8 cellular contexts compared by ENCODE assay signal in genomic region chr11:14892036-14892556, GRCh38. TPM values are rescaled to one million over a fixed set of nuclear protein-coding genes. Genes with fewer than 3 reads are reported as not detected.
DNase-seq lines count a peak whose midpoint lies in the region; ATAC-seq and TF ChIP-seq lines count a peak whose summit lies in the region.

Gene CYP2R1, minus strand, starts transcription at chr11:14892231. Its CDS starts 26 bp downstream, at chr11:14892205.

- H2AFZ ChIP-seq in IMR-90 (replicated peaks; ENCODE audit: low read length, poor library complexity) (peak within 1 kb of the TSS; percentile 90), OCI-LY7 (ENCODE audit: low read length) (peak within 1 kb of the TSS; percentile 75)

- POLR2A ChIA-PET in IMR-90 (lab: Charles Lee; ENCODE audit: unreplicated experiment) = interaction anchor here (0.7 kb wide), 1 partner anchor 314 kb away, joined by 3 read pairs; no protein-coding TSS in a partner anchor
- POLR2A ChIA-PET in OCI-LY7 (lab: Charles Lee) = interaction anchor here (0.5 to 2.7 kb wide), 15 partner anchors 8 to 936 kb away, joined by 3 to 12 read pairs (median 4); partner anchors contain the start of gene PSMA1

- no peak within 1 kb of the TSS for H4K91ac ChIP-seq in IMR-90 (ENCODE audit: insufficient read depth, low read depth, low read length)

- H3K36me3 ChIP-seq in IMR-90 (ENCODE audit: control insufficient read depth, insufficient read depth, low read length) (no peaks in the 10 kb centered on the region), OCI-LY7 (ENCODE audit: insufficient read depth, low read length) (no peaks in the 10 kb centered on the region), mucosa of descending colon (ENCODE audit: low read depth) (no peaks in the 10 kb centered on the region)

- H3K27ac ChIP-seq in IMR-90 (ENCODE audit: insufficient read depth, low read length) = peak within 1 kb of the TSS; percentile 6
- peak within 1 kb of the TSS; percentile 51 for H3K27ac ChIP-seq in OCI-LY7 (ENCODE audit: low read depth, low read length, poor library complexity, severe bottlenecking)

- no peaks in the 10 kb centered on the region for H3K9me3 ChIP-seq in IMR-90 (ENCODE audit: control insufficient read depth, insufficient read depth, low read length)
- H3K9me3 ChIP-seq in OCI-LY7 (ENCODE audit: low read length) = no peaks in the 10 kb centered on the region
- no peaks in the 10 kb centered on the region for H3K9me3 ChIP-seq in mucosa of descending colon

- H3K14ac ChIP-seq in IMR-90 (replicated peaks; ENCODE audit: low read depth, low read length) = no peak within 1 kb of the TSS

- peaks cover 4% of the 10 kb centered on the region; the same call in 1 of the 2 replicates for H3K79me2 ChIP-seq in OCI-LY7 (ENCODE audit: insufficient read depth, low read depth, low read length)

- CTCF ChIA-PET in IMR-90 (lab: Yijun Ruan, JAX) = interaction anchor here (0.8 to 1.1 kb wide), 2 partner anchors 17 to 162 kb away, joined by 3 to 11 read pairs; no protein-coding TSS in a partner anchor
- CTCF ChIA-PET in OCI-LY7 (lab: Charles Lee; ENCODE audit: unreplicated experiment) = interaction anchor here (3.5 kb wide), 1 partner anchor 15 kb away, joined by 29 read pairs; no protein-coding TSS in a partner anchor

- H4K8ac ChIP-seq in IMR-90 (ENCODE audit: low read depth in 2 of 2, low read length in 2 of 2) = peak within 1 kb of the TSS in 1 of 2 experiments; percentile 77; a peak in 1 of 4 replicates

- in situ Hi-C loops in IMR-90 (cut with MboI; ENCODE audit: low sequenced_read_pairs) = loop anchor here (25.0 kb wide), 1 partner anchor 630 kb away; no protein-coding TSS in a partner anchor

- H3K4me3 ChIP-seq in IMR-90 (ENCODE audit: insufficient read depth, low read depth, low read length) (peak within 1 kb of the TSS; percentile 77), OCI-LY7 (ENCODE audit: low read depth, low read length, poor library complexity, severe bottlenecking) (peak within 1 kb of the TSS; percentile 69), mucosa of descending colon (peak within 1 kb of the TSS; percentile 45)

- H4K5ac ChIP-seq in IMR-90 (ENCODE audit: low read depth, low read length) = no peak within 1 kb of the TSS

- peak; percentile 94 for ATAC-seq in GM21529 (IDR thresholded peaks at IDR 0.05; ENCODE audit: unreplicated experiment)
- ATAC-seq in IMR-90 (ENCODE audit: low read depth) = peak; percentile 98
- ATAC-seq in mucosa of descending colon = peak; percentile 95

- peak within 1 kb of the TSS; percentile 94 for H3K4me2 ChIP-seq in IMR-90 (ENCODE audit: low read depth, low read length)
- H3K4me2 ChIP-seq in OCI-LY7 (ENCODE audit: low read length) = peak within 1 kb of the TSS; percentile 75

- peak; percentile 76 for DNase-seq in DMS 273 treated with DMSO at 0.1 percent for 48 hours (lab: John Stamatoyannopoulos, UW)
- DNase-seq in IMR-90 = peak; percentile 95
- peak; percentile 97 for DNase-seq in OCI-LY7 (ENCODE audit: low spot score)
- DNase-seq in activated T-cell treated with anti-CD3 and anti-CD28 coated beads for 4 hours = peak; percentile 83
- peak; percentile 96 for DNase-seq in epidermal melanocyte (ENCODE audit: insufficient read length, low spot score)
- peak; percentile 97 to 98 (median 97) for DNase-seq in mucosa of descending colon
- DNase-seq in stimulated activated CD8-positive, alpha-beta memory T cell treated with anti-CD3 and anti-CD28 coated beads, Interleukin-4, amount 100 ng/mL, for 24 hours (ENCODE audit: low read depth) = peak; percentile 78

- H3K18ac ChIP-seq in IMR-90 (ENCODE audit: low read depth, low read length) = no peak within 1 kb of the TSS

- no peaks in the 10 kb centered on the region for H4K20me1 ChIP-seq in IMR-90 (ENCODE audit: insufficient read depth, low read length)
- H4K20me1 ChIP-seq in OCI-LY7 (ENCODE audit: insufficient read depth, low read length) = no peaks in the 10 kb centered on the region

- H3K4me1 ChIP-seq in IMR-90 (ENCODE audit: control insufficient read depth, insufficient read depth, low read length) (peaks cover 3% of the 10 kb centered on the region; the same call in 1 of the 2 replicates), OCI-LY7 (ENCODE audit: insufficient read depth, low read length, poor library complexity, severe bottlenecking) (peaks cover 28% of the 10 kb centered on the region), mucosa of descending colon (ENCODE audit: low read depth) (peaks cover 20% of the 10 kb centered on the region)

- no peak within 1 kb of the TSS for H2BK5ac ChIP-seq in IMR-90 (ENCODE audit: low read depth, low read length, poor library complexity, severe bottlenecking)

- H3K79me1 ChIP-seq in IMR-90 (ENCODE audit: low read depth in 1 of 2, low read length in 2 of 2) = peaks cover 0 to 7% of the 10 kb centered on the region in 2 experiments; a peak in 2 of 4 replicates

- intact Hi-C loops in IMR-90 (cut with micrococcal nuclease) = loop anchor here (1.0 kb wide), 1 partner anchor 372 kb away; the partner anchor contains the start of gene PSMA1
- intact Hi-C loops in OCI-LY7 (cut with micrococcal nuclease; ENCODE audit: unreplicated experiment) = loop anchor here (1.0 kb wide), 2 partner anchors 13 to 372 kb away; partner anchors contain the start of gene PSMA1
- intact Hi-C loops in mucosa of descending colon (cut with DNase I, micrococcal nuclease) = no loop called here

- no peaks in the 10 kb centered on the region; the same call in none of the 2 replicates for H3K27me3 ChIP-seq in IMR-90 (ENCODE audit: control insufficient read depth, insufficient read depth, low read length)

- 0 out of 2 replicates have a peak within 1 kb of the TSS, but pooled peaks have one; percentile 47 for H3K4ac ChIP-seq in IMR-90 (ENCODE audit: low read depth, low read length)

- H2BK120ac ChIP-seq in IMR-90 (ENCODE audit: low read depth, low read length) = no peak within 1 kb of the TSS

- H2AK9ac ChIP-seq in IMR-90 (replicated peaks; ENCODE audit: low read depth, low read length, poor library complexity) = peak within 1 kb of the TSS; percentile 22

- no peak within 1 kb of the TSS for H2BK15ac ChIP-seq in IMR-90 (ENCODE audit: low read depth, low read length)

- no peak within 1 kb of the TSS for H3K56ac ChIP-seq in IMR-90 (ENCODE audit: extremely low read depth, insufficient read depth, low read length)

- dilution Hi-C loops in IMR-90 (cut with HindIII; ENCODE audit: low sequenced_read_pairs, unreplicated experiment) = no loop called here

- BruUV-seq in IMR-90 (replicated peaks; lab: Mats Ljungman, UMichigan) (no TSS peak), OCI-LY7 (replicated peaks; lab: Mats Ljungman, UMichigan) (no TSS peak)

- no peak within 1 kb of the TSS for H2AK5ac ChIP-seq in IMR-90 (ENCODE audit: low read depth, low read length)

- H2BK20ac ChIP-seq in IMR-90 (ENCODE audit: low read depth, low read length) = no peak within 1 kb of the TSS

- no peaks in the 10 kb centered on the region for H3K9me2 ChIP-seq in OCI-LY7 (ENCODE audit: insufficient read depth, low read length)

- TF ChIP-seq CTCF in IMR-90 (conservative IDR thresholded peaks at IDR 0.05; ENCODE audit: low read depth, low read length) (no peak), OCI-LY7 (conservative IDR thresholded peaks at IDR 0.05; ENCODE audit: low read length) (peak; percentile 30; the same call in 1 of the 2 replicates), mucosa of descending colon (IDR thresholded peaks at IDR 0.05) (no peak)

- H3K9me1 ChIP-seq in IMR-90 (ENCODE audit: insufficient read depth, low read length) = no peaks in the 10 kb centered on the region; the same call in 1 of the 2 replicates

- H3K9ac ChIP-seq in IMR-90 (ENCODE audit: low read depth, low read length) = peak within 1 kb of the TSS; percentile 45

- WGBS in IMR-90 (ENCODE audit: extremely low coverage in 2 of 2, insufficient read length in 1 of 2), 2 experiments = 0% methylated on average over 30 of the region's 36 CpGs; no CpG with 5 or more reads in 1 of the 2 experiments

- peak within 1 kb of the TSS; percentile 72; the same call in 1 of the 2 replicates for H3K23ac ChIP-seq in IMR-90 (ENCODE audit: low read depth, low read length)

- TF ChIP-seq POLR2A in IMR-90 (IDR thresholded peaks at IDR 0.05; ENCODE audit: low read depth, low read length) = no peak

- no peak for TF ChIP-seq RAD21 in IMR-90 (IDR thresholded peaks at IDR 0.05; ENCODE audit: low read length)

TF ChIP-seq in IMR-90, 13 proteins besides CTCF, POLR2A, EP300 and RAD21:
- no peak for TF ChIP-seq NFE2L2 (IDR thresholded peaks at IDR 0.05; ENCODE audit: low read depth, low read length)
- no peak for TF ChIP-seq CHD1 (IDR thresholded peaks at IDR 0.05; ENCODE audit: low read depth, low read length)
- TF ChIP-seq ELK1 (IDR thresholded peaks at IDR 0.05; ENCODE audit: borderline replicate concordance, low read depth, low read length) = no peak
- no peak for TF ChIP-seq FOS (IDR thresholded peaks at IDR 0.05; ENCODE audit: low read depth, low read length)
- TF ChIP-seq MAZ (IDR thresholded peaks at IDR 0.05; ENCODE audit: borderline replicate concordance, low read depth, low read length) = peak; percentile 44; the same call in 1 of the 2 replicates

RNA-seq across cellular contexts. Expression of gene CYP2R1, which starts in this region (rescaled TPM):
- 5.2 and 5.6 TPM in 2 replicates for total RNA-seq in IMR-90 (2012; rRNA removed)
- 4.7 and 5.3 TPM in 2 replicates for polyA plus RNA-seq in IMR-90 (2012; rRNA removed)
- polyA plus RNA-seq in IMR-90 (2012; cell fraction: cytosol; rRNA removed) = 0.78 and 0.99 TPM in 2 replicates
- 3.6 and 25.3 TPM in 2 replicates for polyA plus RNA-seq in IMR-90 (2012; cell fraction: nucleus; rRNA removed; ENCODE audit: low replicate concordance)
- 22.5 and 24.8 TPM in 2 replicates for total RNA-seq in OCI-LY7 (2014; rRNA removed; shearing (Covaris generic))
- 38.0 and 38.6 TPM in 2 replicates for total RNA-seq in OCI-LY7 (2022)
- 10 to 100 TPM; 11.7 to 23.9 (median 15.5) TPM for total RNA-seq in mucosa of descending colon

Comparison
In these comparisons a context has a peak if more than half of its experiments do, and no peak if none do; other contexts are left out.
1. Peak in every context shown above with its lines: DNase-seq, ATAC-seq, H3K4me3 ChIP-seq and H3K27ac ChIP-seq.
2. intact Hi-C loops: an anchor here in IMR-90 (1.0 kb wide) and OCI-LY7 (1.0 kb wide); none called in mucosa of descending colon.